Comparison of ENCODE assay signal across 27 cellular contexts in genomic region chr3:16417945-16418739, GRCh38.
DNase-seq lines count a peak whose midpoint lies in the region; ATAC-seq, FAIRE-seq and TF ChIP-seq lines count a peak whose summit lies in the region.
"Had no signal": no experiment of that assay in that cellular context is flagged by ENCODE, and none has a peak within 500 bp of the region (broad histone marks: within the 10 kb centered on the region; RNA-seq: fewer than 3 reads in every experiment).

No MANE protein-coding gene starts in this region.

- no peaks in the 10 kb centered on the region for H3K9me3 ChIP-seq in subcutaneous abdominal adipose tissue (ENCODE audit: control insufficient read depth in 5 of 5, low read length in 5 of 5)
- H3K9me3 ChIP-seq: BE2C had no signal

- DNase-seq in GM19239 (ENCODE audit: insufficient read length, low spot score) (no peak), cerebellum (ENCODE audit: low spot score) (no peak), omental fat pad (ENCODE audit: low spot score) (no peak)
- DNase-seq: activated CD4-positive, alpha-beta T cell treated with anti-CD3 and anti-CD28 coated beads for 48 hours; activated effector memory CD4-positive, alpha-beta T cell treated with anti-CD3 and anti-CD28 coated beads, Interleukin-2, amount 50 U/mL, for 16 hours; activated naive CD8-positive, alpha-beta T cell treated with anti-CD3 and anti-CD28 coated beads for 36 hours; activated T-cell treated with anti-CD3 and anti-CD28 coated beads, Interleukin-2, amount 50 U/mL, for 1 hour; aorta; BE2C; GOT3; HFFc6; IMR-90; islet precursor cell; naive thymus-derived CD8-positive, alpha-beta T cell; NCI-H1048; NCI-H187 treated with DMSO at 0.1 percent for 48 hours; NCI-H524; occipital lobe; retina; Right ventricle myocardium superior; stimulated activated CD4-positive, alpha-beta T cell treated with anti-CD3 and anti-CD28 coated beads, Interleukin-4, amount 100 ng/mL, for 24 hours; stimulated activated naive B cell treated with anti-CD40 and anti-IgM and Interleukin-4, amounts not matched to agents 10 μg/mL and 1 μg/mL and 100 μg/mL, for 72 hours; WERI-Rb-1 had no signal

- peak overlapping the region in 1 of 5 donors; percentile 4 for H3K9ac ChIP-seq in subcutaneous abdominal adipose tissue (ENCODE audit: low read length in 5 of 5)

- H3K4me1 ChIP-seq in subcutaneous abdominal adipose tissue (ENCODE audit: control insufficient read depth in 5 of 5, insufficient read depth in 5 of 5, low read length in 5 of 5) = peaks cover 4 to 45% (median 42%) of the 10 kb centered on the region in 5 donors
- H3K4me1 ChIP-seq: BE2C had no signal

- H3K36me3 ChIP-seq in subcutaneous abdominal adipose tissue (ENCODE audit: control insufficient read depth in 5 of 5, insufficient read depth in 5 of 5, low read length in 5 of 5) = peaks cover 0 to 4% (median 0%) of the 10 kb centered on the region in 5 donors
- H3K36me3 ChIP-seq: BE2C, WERI-Rb-1 had no signal

- FAIRE-seq in GM19239 (lab: Jason Lieb, UNC) = peak; percentile 80
- FAIRE-seq in endometrium (lab: Jason Lieb, UNC) = peak; percentile 99

- no peaks in the 10 kb centered on the region for H3K27me3 ChIP-seq in subcutaneous abdominal adipose tissue (ENCODE audit: control insufficient read depth in 5 of 5, insufficient read depth in 4 of 5, low read length in 5 of 5)
- H3K27me3 ChIP-seq: BE2C had no signal

- H3K27ac ChIP-seq in subcutaneous abdominal adipose tissue (ENCODE audit: low read depth, low read length) = peak overlapping the region; percentile 32
- H3K27ac ChIP-seq: WERI-Rb-1 had no signal

- TF ChIP-seq CTCF in omental fat pad (IDR thresholded peaks at IDR 0.05) = no peak

- ATAC-seq in GM18502 (IDR thresholded peaks at IDR 0.05; ENCODE audit: poor library complexity, unreplicated experiment) (peak; percentile 43), HG03457 (IDR thresholded peaks at IDR 0.05; ENCODE audit: unreplicated experiment) (no peak), omental fat pad (ENCODE audit: low FRiP score) (no peak)
- ATAC-seq: naive thymus-derived CD8-positive, alpha-beta T cell; stimulated activated naive B cell treated with anti-CD40 and anti-IgM and Interleukin-4, amounts not matched to agents 10 μg/mL and 1 μg/mL and 100 μg/mL, for 72 hours had no signal

- no peak overlapping the region for H3K4me3 ChIP-seq in subcutaneous abdominal adipose tissue (ENCODE audit: low read depth in 1 of 5, low read length in 5 of 5)
